ENCODE assay signal across 9 cellular contexts in the genomic region with DNA sequence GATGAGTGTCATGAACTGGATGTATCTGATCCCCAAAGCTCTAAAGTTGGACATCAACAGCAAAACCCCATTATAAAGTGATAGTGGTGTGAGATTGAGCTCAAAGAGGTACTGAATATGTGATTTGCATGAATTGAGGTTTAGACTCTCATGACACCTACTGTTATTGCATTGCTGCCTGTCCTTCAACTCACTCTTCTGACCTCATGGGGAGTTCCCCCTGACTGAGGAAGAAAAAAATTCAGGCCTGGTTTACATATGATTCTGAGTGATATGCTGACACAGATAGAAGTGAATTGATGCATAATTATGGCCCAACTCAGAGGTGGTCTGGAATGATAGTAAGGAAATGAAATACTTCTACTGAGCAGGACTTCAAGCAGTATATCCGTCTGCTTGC.
DNase-seq lines count a peak whose midpoint lies in the region; ATAC-seq and TF ChIP-seq lines count a peak whose summit lies in the region.
"Had no signal": no experiment of that assay in that cellular context is flagged by ENCODE, and none has a peak within 500 bp of the region (broad histone marks: within the 10 kb centered on the region; RNA-seq: fewer than 3 reads in every experiment).

No MANE protein-coding gene starts in this region.

- intact Hi-C loops in breast epithelium (cut with DNase I; ENCODE audit: low total_unique reads): no loop called here

- peak overlapping the region; percentile 95 for H3K27ac Mint-ChIP-seq in memory B cell

- no peaks in the 10 kb centered on the region for H3K36me3 Mint-ChIP-seq in memory B cell

- no peaks in the 10 kb centered on the region for H3K27me3 Mint-ChIP-seq in memory B cell

- no peaks in the 10 kb centered on the region for H3K4me1 ChIP-seq in breast epithelium

- no peaks in the 10 kb centered on the region for H3K9me3 Mint-ChIP-seq in memory B cell

- no peaks in the 10 kb centered on the region for H3K27me3 ChIP-seq in breast epithelium

- peak overlapping the region; percentile 6 for H3K4me3 Mint-ChIP-seq in memory B cell

- no peak overlapping the region for H3K27ac ChIP-seq in breast epithelium

- ATAC-seq in GM18870 (IDR thresholded peaks at IDR 0.05; ENCODE audit: unreplicated experiment) (peak; percentile 100), GM21529 (IDR thresholded peaks at IDR 0.05; ENCODE audit: unreplicated experiment) (peak; percentile 100), HG03439 (IDR thresholded peaks at IDR 0.05; ENCODE audit: unreplicated experiment) (peak; percentile 100), memory B cell (ENCODE audit: low read depth) (peak; percentile 98)

- no peak overlapping the region for H3K4me3 ChIP-seq in breast epithelium
- H3K4me3 ChIP-seq: lung had no signal

- TF ChIP-seq POLR2A in breast epithelium (IDR thresholded peaks at IDR 0.05): no peak

- peaks cover 13% of the 10 kb centered on the region for H3K4me1 Mint-ChIP-seq in memory B cell

- no peaks in the 10 kb centered on the region for H3K9me3 ChIP-seq in breast epithelium

- no peak for TF ChIP-seq CTCF in breast epithelium (IDR thresholded peaks at IDR 0.05)

- no peaks in the 10 kb centered on the region for H3K36me3 ChIP-seq in breast epithelium

- DNase-seq in memory B cell (ENCODE audit: low spot score in 2 of 2) (peak; percentile 35 to 70), GDM1 (lab: John Stamatoyannopoulos, UW) (no peak), breast epithelium (ENCODE audit: low spot score in 2 of 2) (no peak)
- DNase-seq in activated naive CD4-positive, alpha-beta T cell treated with anti-CD3 and anti-CD28 coated beads, Interleukin-2, amount 50 U/mL, for 16 hours: no peak
- DNase-seq: NCI-H2171 had no signal

Comparison
In these comparisons a context has a peak if more than half of its experiments do, and no peak if none do; other contexts are left out.
1. DNase-seq: peak in memory B cell (2 of 2); none in GDM1 (single experiment), breast epithelium (0 of 2) and activated naive CD4-positive, alpha-beta T cell treated with anti-CD3 and anti-CD28 coated beads, Interleukin-2, amount 50 U/mL, for 16 hours (single experiment).
2. Peak in every context shown above with its lines, with median percentiles within 50 percentile points of each other: ATAC-seq.